17 cellular contexts compared by ENCODE assay signal in the genomic region with DNA sequence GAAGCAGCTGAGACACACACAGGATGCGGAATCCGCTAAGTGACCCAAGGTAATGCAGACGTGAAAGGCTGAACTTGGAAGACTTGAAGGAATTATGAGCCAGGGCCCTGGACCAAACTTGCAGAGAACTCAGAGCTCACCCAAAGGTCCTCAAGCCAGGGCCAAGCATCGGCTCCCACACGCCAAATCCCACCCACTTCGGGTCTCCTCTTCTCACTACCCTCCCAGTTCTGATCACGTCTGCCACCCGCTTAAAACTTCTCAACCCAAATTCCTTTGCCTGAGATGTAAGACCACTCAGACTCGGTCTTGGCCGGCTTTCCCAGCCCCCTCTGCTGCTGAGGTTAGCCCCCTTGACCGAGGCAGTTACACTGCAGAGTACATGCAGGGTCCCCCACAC.
DNase-seq lines count a peak whose midpoint lies in the region; ATAC-seq and TF ChIP-seq lines count a peak whose summit lies in the region.
"Had no signal": no experiment of that assay in that cellular context is flagged by ENCODE, and none has a peak within 500 bp of the region (broad histone marks: within the 10 kb centered on the region; RNA-seq: fewer than 3 reads in every experiment).

No MANE protein-coding gene starts in this region.

- no peak overlapping the region for H3K23ac ChIP-seq in IMR-90 (ENCODE audit: low read depth, low read length)

- no peak overlapping the region for H3K4me2 ChIP-seq in IMR-90 (ENCODE audit: low read depth, low read length)
- no peak overlapping the region for H3K4me2 ChIP-seq in OCI-LY7 (ENCODE audit: low read length)
- H3K4me2 ChIP-seq: BLaER1 treated with 17β-estradiol and CSF1 and Interleukin-3, amounts not matched to agents 10 nM and 100 nM had no signal

- H3K4me1 ChIP-seq in IMR-90 (ENCODE audit: control insufficient read depth, insufficient read depth, low read length) (peaks cover 3% of the 10 kb centered on the region; the same call in 1 of the 2 replicates), aorta (ENCODE audit: control insufficient read depth in 1 of 2, insufficient read depth in 2 of 2, low read length in 2 of 2) (no peaks in the 10 kb centered on the region), OCI-LY7 (ENCODE audit: insufficient read depth, low read length, poor library complexity, severe bottlenecking) (no peaks in the 10 kb centered on the region)

- dilution Hi-C loops in IMR-90 (cut with HindIII; ENCODE audit: low sequenced_read_pairs, unreplicated experiment), result no loop called here

- no peak overlapping the region for H3K56ac ChIP-seq in IMR-90 (ENCODE audit: extremely low read depth, insufficient read depth, low read length)

- DNase-seq in IMR-90 (no peak), RWPE1 (ENCODE audit: low spot score) (no peak), neural crest cell (ENCODE audit: low read depth, low spot score) (no peak), aorta (no peak), OCI-LY7 (ENCODE audit: low spot score) (no peak)
- DNase-seq: Calu3; CD8-positive, alpha-beta T cell; DMS79 treated with DMSO at 0.1 percent for 48 hours; GF-D8; GOT3; H7; HFFc6 had no signal

- no peak overlapping the region for H4K91ac ChIP-seq in IMR-90 (ENCODE audit: insufficient read depth, low read depth, low read length)

- in situ Hi-C loops in IMR-90 (cut with MboI; ENCODE audit: low sequenced_read_pairs), result no loop called here

- TF ChIP-seq RAD21 in IMR-90 (IDR thresholded peaks at IDR 0.05; ENCODE audit: low read length), result no peak

- H3K27ac ChIP-seq in IMR-90 (ENCODE audit: insufficient read depth, low read length) (no peak overlapping the region), RWPE1 (peak overlapping the region; percentile 70), aorta (ENCODE audit: low read depth in 1 of 2, low read length in 2 of 2) (no peak overlapping the region), OCI-LY7 (ENCODE audit: low read depth, low read length, poor library complexity, severe bottlenecking) (no peak overlapping the region)
- H3K27ac ChIP-seq: BLaER1 treated with 17β-estradiol and CSF1 and Interleukin-3, amounts not matched to agents 10 nM and 100 nM had no signal

- no peak overlapping the region for H3K9ac ChIP-seq in IMR-90 (ENCODE audit: low read depth, low read length)
- H3K9ac ChIP-seq: BLaER1 treated with 17β-estradiol and CSF1 and Interleukin-3, amounts not matched to agents 10 nM and 100 nM had no signal

- ATAC-seq in IMR-90 (ENCODE audit: low read depth), result no peak
- ATAC-seq in aorta (ENCODE audit: low FRiP score), result peak; percentile 20
- ATAC-seq in HG02870 (IDR thresholded peaks at IDR 0.05; ENCODE audit: unreplicated experiment), result no peak
- ATAC-seq: CD8-positive, alpha-beta T cell; HCT116; HepG2 had no signal

- no peak overlapping the region for H2BK120ac ChIP-seq in IMR-90 (ENCODE audit: low read depth, low read length)

- H2AK5ac ChIP-seq in IMR-90 (ENCODE audit: low read depth, low read length), result peak overlapping the region; percentile 33; the same call in 1 of the 2 replicates

- H3K4ac ChIP-seq in IMR-90 (ENCODE audit: low read depth, low read length), result peak overlapping the region; percentile 9; the same call in 1 of the 2 replicates

- H3K27me3 ChIP-seq in IMR-90 (ENCODE audit: control insufficient read depth, insufficient read depth, low read length) (peaks cover 2% of the 10 kb centered on the region; the same call in 1 of the 2 replicates), aorta (ENCODE audit: control insufficient read depth in 1 of 2, insufficient read depth in 2 of 2, low read length in 1 of 2) (no peaks in the 10 kb centered on the region)
- H3K27me3 ChIP-seq: BLaER1 treated with 17β-estradiol and CSF1 and Interleukin-3, amounts not matched to agents 10 nM and 100 nM had no signal

- no peak overlapping the region for H3K4me3 Mint-ChIP-seq in neural crest cell
- H3K4me3 Mint-ChIP-seq: B cell; CD8-positive, alpha-beta T cell; HFFc6 had no signal

- H3K27ac Mint-ChIP-seq in neural crest cell (ENCODE audit: unreplicated experiment), result peak overlapping the region; percentile 30
- H3K27ac Mint-ChIP-seq: B cell; CD8-positive, alpha-beta T cell; HFFc6 had no signal

- CTCF ChIA-PET in IMR-90 (lab: Yijun Ruan, JAX), result no interaction called here
- CTCF ChIA-PET in RWPE1 (lab: Yijun Ruan, JAX), result no interaction called here
- CTCF ChIA-PET in OCI-LY7 (lab: Charles Lee; ENCODE audit: unreplicated experiment), result no interaction called here

- no peak for TF ChIP-seq CTCF in IMR-90 (conservative IDR thresholded peaks at IDR 0.05; ENCODE audit: low read depth, low read length)
- TF ChIP-seq CTCF in RWPE1 (conservative IDR thresholded peaks at IDR 0.05; ENCODE audit: low read depth), result no peak
- TF ChIP-seq CTCF in neural crest cell (conservative IDR thresholded peaks at IDR 0.05), result no peak
- no peak for TF ChIP-seq CTCF in OCI-LY7 (conservative IDR thresholded peaks at IDR 0.05; ENCODE audit: low read length)

- no TSS peak for BruUV-seq in IMR-90 (replicated peaks; lab: Mats Ljungman, UMichigan)
- BruUV-seq in OCI-LY7 (replicated peaks; lab: Mats Ljungman, UMichigan), result no TSS peak

- no peak overlapping the region for H2BK5ac ChIP-seq in IMR-90 (ENCODE audit: low read depth, low read length, poor library complexity, severe bottlenecking)

- TF ChIP-seq POLR2A in IMR-90 (IDR thresholded peaks at IDR 0.05; ENCODE audit: low read depth, low read length), result no peak

- H2BK15ac ChIP-seq in IMR-90 (ENCODE audit: low read depth, low read length), result no peak overlapping the region

- no peak overlapping the region for H3K14ac ChIP-seq in IMR-90 (replicated peaks; ENCODE audit: low read depth, low read length)

- H3K4me1 Mint-ChIP-seq in neural crest cell, result peaks cover 13% of the 10 kb centered on the region
- H3K4me1 Mint-ChIP-seq: B cell had no signal

- no peak overlapping the region for H2BK20ac ChIP-seq in IMR-90 (ENCODE audit: low read depth, low read length)

- no peak overlapping the region for H2AK9ac ChIP-seq in IMR-90 (replicated peaks; ENCODE audit: low read depth, low read length, poor library complexity)

- H3K9me3 ChIP-seq in IMR-90 (ENCODE audit: control insufficient read depth, insufficient read depth, low read length) (no peaks in the 10 kb centered on the region), aorta (ENCODE audit: control insufficient read depth, low read length) (no peaks in the 10 kb centered on the region), OCI-LY7 (ENCODE audit: low read length) (no peaks in the 10 kb centered on the region)
- H3K9me3 ChIP-seq: BLaER1 treated with 17β-estradiol and CSF1 and Interleukin-3, amounts not matched to agents 10 nM and 100 nM had no signal

- H3K9me3 Mint-ChIP-seq in neural crest cell, result no peaks in the 10 kb centered on the region
- H3K9me3 Mint-ChIP-seq: CD8-positive, alpha-beta T cell; HFFc6 had no signal

- H2AFZ ChIP-seq in IMR-90 (replicated peaks; ENCODE audit: low read length, poor library complexity) (no peak overlapping the region), OCI-LY7 (ENCODE audit: low read length) (no peak overlapping the region)

- peaks cover 12% of the 10 kb centered on the region; the same call in 1 of the 2 replicates for H3K9me1 ChIP-seq in IMR-90 (ENCODE audit: insufficient read depth, low read length)

- H3K9me2 ChIP-seq in OCI-LY7 (ENCODE audit: insufficient read depth, low read length), result no peaks in the 10 kb centered on the region

- H3K79me1 ChIP-seq in IMR-90 (ENCODE audit: low read depth in 1 of 2, low read length in 2 of 2), result no peaks in the 10 kb centered on the region

- POLR2A ChIA-PET in IMR-90 (lab: Charles Lee; ENCODE audit: unreplicated experiment), result no interaction called here
- POLR2A ChIA-PET in RWPE1 (lab: Yijun Ruan, JAX; ENCODE audit: low non-redundant PET), result no interaction called here
- POLR2A ChIA-PET in OCI-LY7 (lab: Charles Lee), result no interaction called here

- H3K18ac ChIP-seq in IMR-90 (ENCODE audit: low read depth, low read length), result no peak overlapping the region

- no peaks in the 10 kb centered on the region for H3K79me2 ChIP-seq in OCI-LY7 (ENCODE audit: insufficient read depth, low read depth, low read length)

- H3K36me3 ChIP-seq in IMR-90 (ENCODE audit: control insufficient read depth, insufficient read depth, low read length) (no peaks in the 10 kb centered on the region), aorta (ENCODE audit: control insufficient read depth in 1 of 2, insufficient read depth in 2 of 2, low read length in 1 of 2) (no peaks in the 10 kb centered on the region), OCI-LY7 (ENCODE audit: insufficient read depth, low read length) (no peaks in the 10 kb centered on the region)
- H3K36me3 ChIP-seq: BLaER1 treated with 17β-estradiol and CSF1 and Interleukin-3, amounts not matched to agents 10 nM and 100 nM had no signal

- no peaks in the 10 kb centered on the region for H3K27me3 Mint-ChIP-seq in neural crest cell (ENCODE audit: low read depth)

- intact Hi-C loops in IMR-90 (cut with micrococcal nuclease), result no loop called here
- intact Hi-C loops in aorta (cut with DNase I), result no loop called here
- intact Hi-C loops in OCI-LY7 (cut with micrococcal nuclease; ENCODE audit: unreplicated experiment), result no loop called here

- no peak overlapping the region for H4K8ac ChIP-seq in IMR-90 (ENCODE audit: low read depth in 2 of 2, low read length in 2 of 2)

- 94% methylated on average over 10 of the region's 11 CpGs; no CpG with 5 or more reads in 1 of the 2 experiments for WGBS in IMR-90 (ENCODE audit: extremely low coverage in 2 of 2, insufficient read length in 1 of 2), 2 experiments
- WGBS in aorta, 2 donors, result 61 to 73% methylated on average over 11 of the region's 11 CpGs

- no peaks in the 10 kb centered on the region for H3K36me3 Mint-ChIP-seq in neural crest cell (ENCODE audit: low read depth)
- H3K36me3 Mint-ChIP-seq: CD8-positive, alpha-beta T cell had no signal

- H4K20me1 ChIP-seq in IMR-90 (ENCODE audit: insufficient read depth, low read length) (no peaks in the 10 kb centered on the region), OCI-LY7 (ENCODE audit: insufficient read depth, low read length) (no peaks in the 10 kb centered on the region)
- H4K20me1 ChIP-seq: BLaER1 treated with 17β-estradiol and CSF1 and Interleukin-3, amounts not matched to agents 10 nM and 100 nM had no signal

- no peak overlapping the region for H3K4me3 ChIP-seq in IMR-90 (ENCODE audit: insufficient read depth, low read depth, low read length)
- no peak overlapping the region for H3K4me3 ChIP-seq in aorta (ENCODE audit: low read length in 2 of 2)
- no peak overlapping the region for H3K4me3 ChIP-seq in OCI-LY7 (ENCODE audit: low read depth, low read length, poor library complexity, severe bottlenecking)
- H3K4me3 ChIP-seq: BLaER1 treated with 17β-estradiol and CSF1 and Interleukin-3, amounts not matched to agents 10 nM and 100 nM had no signal

- H4K5ac ChIP-seq in IMR-90 (ENCODE audit: low read depth, low read length), result no peak overlapping the region

TF ChIP-seq in IMR-90, 13 proteins besides CTCF, POLR2A, EP300 and RAD21:
- TF ChIP-seq FOS (IDR thresholded peaks at IDR 0.05; ENCODE audit: low read depth, low read length) (no peak), SMC3 (IDR thresholded peaks at IDR 0.05; ENCODE audit: low read depth, low read length) (no peak)
